Comparison of ENCODE assay signal across 20 cellular contexts in the genomic region with DNA sequence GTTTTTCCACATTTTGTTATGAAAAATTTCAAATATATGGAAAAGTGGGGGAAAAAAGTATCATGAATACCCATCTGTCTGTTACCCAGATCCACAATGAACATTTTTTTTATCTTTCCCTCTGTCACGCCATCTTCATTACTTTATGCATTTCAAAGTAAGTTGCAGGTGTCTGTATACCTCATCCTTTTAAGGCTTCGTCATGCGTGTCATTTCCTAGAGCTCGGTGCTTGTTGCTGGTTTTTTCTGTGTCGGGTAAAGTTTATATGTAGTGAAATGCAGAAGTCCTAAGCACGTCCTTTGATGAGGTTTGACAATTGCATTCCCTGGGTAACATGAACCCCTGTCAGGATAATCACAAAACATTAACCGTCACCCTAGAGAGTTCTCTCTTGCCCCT. TPM values are rescaled to one million over a fixed set of nuclear protein-coding genes. Genes with fewer than 3 reads are reported as not detected.
DNase-seq lines count a peak whose midpoint lies in the region; ATAC-seq, FAIRE-seq and TF ChIP-seq lines count a peak whose summit lies in the region.
"Had no signal": no experiment of that assay in that cellular context is flagged by ENCODE, and none has a peak within 500 bp of the region (broad histone marks: within the 10 kb centered on the region; RNA-seq: fewer than 3 reads in every experiment).

No MANE protein-coding gene starts in this region.

- H3K4me3 ChIP-seq in A673 (ENCODE audit: low read depth, low read length, poor library complexity, severe bottlenecking), result no peak overlapping the region
- H3K4me3 ChIP-seq in esophagus muscularis mucosa, result no peak overlapping the region
- no peak overlapping the region for H3K4me3 ChIP-seq in rectal smooth muscle tissue (ENCODE audit: low read length)
- H3K4me3 ChIP-seq in tibial nerve, result no peak overlapping the region
- H3K4me3 ChIP-seq: K562, MG63 had no signal

- H3K9ac ChIP-seq in rectal smooth muscle tissue (ENCODE audit: low read length), result no peak overlapping the region

- H3K9me3 ChIP-seq in A673 (ENCODE audit: low read depth, low read length, poor library complexity, severe bottlenecking), result no peaks in the 10 kb centered on the region
- no peaks in the 10 kb centered on the region for H3K9me3 ChIP-seq in esophagus muscularis mucosa
- H3K9me3 ChIP-seq in tibial nerve, result no peaks in the 10 kb centered on the region
- H3K9me3 ChIP-seq: MG63 had no signal

- H3K27ac Mint-ChIP-seq in CD14-positive monocyte, result no peak overlapping the region
- H3K27ac Mint-ChIP-seq: HFFc6 had no signal

- H3K4me1 ChIP-seq in A673 (ENCODE audit: insufficient read depth, low read length, poor library complexity, severe bottlenecking), result peaks cover 55% of the 10 kb centered on the region
- peaks cover 2 to 85% (median 78%) of the 10 kb centered on the region in 4 donors for H3K4me1 ChIP-seq in esophagus muscularis mucosa
- H3K4me1 ChIP-seq in rectal smooth muscle tissue (ENCODE audit: control insufficient read depth, insufficient read depth, low read length), result peaks cover 23% of the 10 kb centered on the region
- peaks cover 0 to 11% (median 4%) of the 10 kb centered on the region in 4 donors for H3K4me1 ChIP-seq in tibial nerve

- no TSS peak for BruUV-seq in A673 (replicated peaks; lab: Mats Ljungman, UMichigan)

- DNase-seq in A673 (ENCODE audit: low spot score) (no peak), GM18507 (ENCODE audit: extremely low spot score, insufficient read length, low read depth) (no peak), esophagus muscularis mucosa (ENCODE audit: extremely low spot score) (peak; percentile 21), CD14-positive monocyte (ENCODE audit: low spot score) (no peak), tibial nerve (ENCODE audit: low spot score in 2 of 2) (no peak)
- no peak for DNase-seq in stimulated activated naive CD4-positive, alpha-beta T cell (lab: John Stamatoyannopoulos, UW)
- DNase-seq: 8988T, AML-193, DMS79, H9, HFFc6, MG63, NCI-H1417, NCI-H1694 treated with DMSO at 0.1 percent for 48 hours, NCI-H446, NCI-H526 had no signal

- H3K4me1 Mint-ChIP-seq in CD14-positive monocyte, result peaks cover 19% of the 10 kb centered on the region

- POLR2A ChIA-PET in A673 (lab: Charles Lee; ENCODE audit: low non-redundant PET), result interaction anchor here (0.6 kb wide), 1 partner anchor 1267 kb away, joined by 3 read pairs; no protein-coding TSS in a partner anchor

- no peak for TF ChIP-seq CTCF in A673 (conservative IDR thresholded peaks at IDR 0.05; ENCODE audit: low read depth, low read length)
- TF ChIP-seq CTCF in esophagus muscularis mucosa (IDR thresholded peaks at IDR 0.05), result no peak
- no peak for TF ChIP-seq CTCF in CD14-positive monocyte (IDR thresholded peaks at IDR 0.05)
- TF ChIP-seq CTCF in tibial nerve (IDR thresholded peaks at IDR 0.05), result no peak

- H3K27me3 Mint-ChIP-seq in CD14-positive monocyte (ENCODE audit: low read depth in 3 of 3), result peaks cover 0 to 3% (median 0%) of the 10 kb centered on the region in 3 donors

- no peak for TF ChIP-seq POLR2A in esophagus muscularis mucosa (IDR thresholded peaks at IDR 0.05; ENCODE audit: low read depth)
- no peak for TF ChIP-seq POLR2A in tibial nerve (IDR thresholded peaks at IDR 0.05)

- peaks cover 33 to 48% of the 10 kb centered on the region in 2 donors for H3K36me3 Mint-ChIP-seq in CD14-positive monocyte

- FAIRE-seq in GM18507 (lab: Jason Lieb, UNC), result peak; percentile 46
- FAIRE-seq: K562 had no signal

- intact Hi-C loops in A673 (cut with micrococcal nuclease; ENCODE audit: unreplicated experiment), result no loop called here
- intact Hi-C loops in esophagus muscularis mucosa (cut with DNase I), result no loop called here
- intact Hi-C loops in CD14-positive monocyte (cut with micrococcal nuclease), result loop anchor here (10.0 kb wide), 4 partner anchors 45 to 215 kb away; no protein-coding TSS in a partner anchor

- H3K27me3 ChIP-seq in A673 (replicated peaks; ENCODE audit: insufficient read depth, low read depth, low read length, poor library complexity) (no peaks in the 10 kb centered on the region), esophagus muscularis mucosa (no peaks in the 10 kb centered on the region), rectal smooth muscle tissue (ENCODE audit: control insufficient read depth, insufficient read depth, low read length) (no peaks in the 10 kb centered on the region), tibial nerve (no peaks in the 10 kb centered on the region)
- H3K27me3 ChIP-seq: MG63 had no signal

- CTCF ChIA-PET in A673 (lab: Charles Lee), result no interaction called here

- no peak overlapping the region for H3K4me3 Mint-ChIP-seq in CD14-positive monocyte
- H3K4me3 Mint-ChIP-seq: H9, HFFc6 had no signal

- H3K36me3 ChIP-seq in A673 (ENCODE audit: insufficient read depth, low read length, poor library complexity, severe bottlenecking) (peaks cover 25% of the 10 kb centered on the region), esophagus muscularis mucosa (no peaks in the 10 kb centered on the region), rectal smooth muscle tissue (ENCODE audit: control insufficient read depth, insufficient read depth, low read length) (no peaks in the 10 kb centered on the region), tibial nerve (no peaks in the 10 kb centered on the region)

- H3K9me3 Mint-ChIP-seq in CD14-positive monocyte, result peaks cover 0 to 5% (median 3%) of the 10 kb centered on the region in 7 donors
- H3K9me3 Mint-ChIP-seq: HFFc6 had no signal

- TF ChIP-seq EP300 in esophagus muscularis mucosa (IDR thresholded peaks at IDR 0.05) (no peak), tibial nerve (IDR thresholded peaks at IDR 0.05) (no peak)

- H3K27ac ChIP-seq in A673 (ENCODE audit: low read depth, low read length, poor library complexity, severe bottlenecking) (peak overlapping the region; percentile 19), esophagus muscularis mucosa (replicated peaks in 1 of 4) (peak overlapping the region in 3 of 4 donors; percentile 58 to 70 (median 70)), rectal smooth muscle tissue (ENCODE audit: low read depth, low read length) (peak overlapping the region; percentile 64), tibial nerve (no peak overlapping the region)

- 76% methylated on average over 7 of the region's 7 CpGs for WGBS in esophagus muscularis mucosa
- 88 to 92% methylated on average over 7 of the region's 7 CpGs for WGBS in tibial nerve, 2 donors

- ATAC-seq in GM21423 (IDR thresholded peaks at IDR 0.05; ENCODE audit: unreplicated experiment), result no peak
- ATAC-seq: K562, Right ventricle myocardium inferior had no signal

RNA-seq across cellular contexts. Expression of gene DAPK1, which starts 52.1 kb away (rescaled TPM):
- total RNA-seq in A673 (2021) (380 and 386 TPM in 2 replicates), esophagus muscularis mucosa (10 to 100 TPM; 51.7 to 96.8 (median 80.7) TPM), tibial nerve (10 to 100 TPM; 58.8 to 97.3 (median 64.2) TPM)
- 10 to 100 TPM; 24.1 to 44.4 TPM for polyA plus RNA-seq in CD14-positive monocyte

Comparison
In these comparisons a context has a peak if more than half of its experiments do, and no peak if none do; other contexts are left out.
1. H3K27ac ChIP-seq: peak in A673 (single experiment), esophagus muscularis mucosa (3 of 4) and rectal smooth muscle tissue (single experiment); none in tibial nerve (0 of 4).
2. intact Hi-C loops: an anchor here in CD14-positive monocyte (10.0 kb wide); none called in A673 and esophagus muscularis mucosa.